ENCODE assay signal across 10 cellular contexts in the genomic region with DNA sequence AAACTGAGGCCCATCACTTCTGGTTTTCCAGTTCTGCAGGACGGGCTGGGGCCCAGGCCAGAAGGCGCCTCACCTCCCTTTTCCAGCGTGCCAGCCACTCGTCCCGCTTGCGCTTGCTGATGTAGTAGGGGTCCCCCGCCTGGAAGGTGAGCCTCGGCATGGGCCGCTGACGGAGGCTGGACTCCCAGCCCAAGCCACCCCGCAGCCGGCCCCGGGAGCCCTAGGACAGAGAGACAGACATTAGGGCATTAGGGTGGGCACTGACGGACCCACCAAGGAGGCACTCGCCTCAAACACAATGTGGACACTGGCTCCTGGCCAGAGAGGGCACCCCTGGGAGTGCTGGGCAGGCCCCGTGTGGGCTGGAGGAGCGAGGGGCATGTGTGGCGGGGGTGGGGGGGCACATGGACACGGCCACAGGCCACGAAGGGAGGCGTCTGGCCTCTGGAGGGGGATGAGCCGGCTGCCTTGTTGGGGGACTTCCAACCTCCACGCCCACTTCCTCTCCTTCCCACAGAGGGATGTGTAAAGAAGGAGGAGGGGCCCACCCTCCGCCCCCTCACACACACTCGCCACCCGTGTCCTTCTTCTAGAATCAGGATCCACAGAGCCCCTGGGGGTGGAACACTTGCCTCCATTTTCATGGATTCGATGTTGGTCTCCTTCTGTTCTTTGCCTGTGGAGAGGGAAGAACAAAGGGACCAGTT.
DNase-seq lines count a peak whose midpoint lies in the region; ATAC-seq, FAIRE-seq and TF ChIP-seq lines count a peak whose summit lies in the region.
"Had no signal": no experiment of that assay in that cellular context is flagged by ENCODE, and none has a peak within 500 bp of the region (broad histone marks: within the 10 kb centered on the region; RNA-seq: fewer than 3 reads in every experiment).

No MANE protein-coding gene starts in this region.

- intact Hi-C loops in breast epithelium (cut with DNase I; ENCODE audit: low total_unique reads): no loop called here
- intact Hi-C loops in MCF 10A (cut with micrococcal nuclease): no loop called here
- intact Hi-C loops in vagina (cut with DNase I): no loop called here

- H3K9ac ChIP-seq in astrocyte (ENCODE audit: low read length): no peak overlapping the region

- H3K4me2 ChIP-seq in astrocyte (ENCODE audit: low read length): peak overlapping the region; percentile 15

- no peak overlapping the region for H3K4me3 ChIP-seq in breast epithelium
- H3K4me3 ChIP-seq in astrocyte (ENCODE audit: insufficient read depth, low read depth, low read length): no peak overlapping the region
- no peak overlapping the region for H3K4me3 ChIP-seq in vagina
- H3K4me3 ChIP-seq: HAP-1 had no signal

- peak overlapping the region; percentile 27 to 83 for H3K27ac ChIP-seq in breast epithelium
- H3K27ac ChIP-seq in astrocyte (ENCODE audit: low read depth, low read length): no peak overlapping the region
- H3K27ac ChIP-seq in vagina: peak overlapping the region; percentile 66

- H3K27me3 Mint-ChIP-seq in MCF 10A (ENCODE audit: insufficient read depth, unreplicated experiment): no peaks in the 10 kb centered on the region
- peaks cover 9% of the 10 kb centered on the region for H3K27me3 Mint-ChIP-seq in astrocyte (ENCODE audit: low read depth, unreplicated experiment)
- no peaks in the 10 kb centered on the region for H3K27me3 Mint-ChIP-seq in naive thymus-derived CD8-positive, alpha-beta T cell

- peaks cover 17% of the 10 kb centered on the region for H3K4me1 Mint-ChIP-seq in MCF 10A (ENCODE audit: insufficient read depth, unreplicated experiment)
- peaks cover 19% of the 10 kb centered on the region for H3K4me1 Mint-ChIP-seq in astrocyte (ENCODE audit: low read depth, unreplicated experiment)
- H3K4me1 Mint-ChIP-seq in naive thymus-derived CD8-positive, alpha-beta T cell: peaks cover 41 to 86% (median 73%) of the 10 kb centered on the region in 4 donors

- H3K4me3 Mint-ChIP-seq in MCF 10A (ENCODE audit: unreplicated experiment) (no peak overlapping the region), astrocyte (ENCODE audit: unreplicated experiment) (no peak overlapping the region)
- peak overlapping the region; percentile 33 to 88 (median 70) for H3K4me3 Mint-ChIP-seq in naive thymus-derived CD8-positive, alpha-beta T cell

- POLR2A ChIA-PET in MCF 10A (lab: Yijun Ruan, JAX): no interaction called here
- POLR2A ChIA-PET in naive thymus-derived CD8-positive, alpha-beta T cell (lab: Charles Lee): interaction anchor here (1.4 to 8.8 kb wide), 15 partner anchors 10 to 102 kb away, joined by 4 to 358 read pairs (median 29); no protein-coding TSS in a partner anchor

- no peak overlapping the region for H2AFZ ChIP-seq in astrocyte (ENCODE audit: low read depth, low read length)

- H3K79me2 ChIP-seq in astrocyte (ENCODE audit: insufficient read depth, low read length): no peaks in the 10 kb centered on the region

- TF ChIP-seq CTCF in breast epithelium (IDR thresholded peaks at IDR 0.05) (no peak), MCF 10A (IDR thresholded peaks at IDR 0.05; ENCODE audit: unreplicated experiment) (no peak), astrocyte (IDR thresholded peaks at IDR 0.05; ENCODE audit: insufficient read depth, low read depth, low read length) (no peak), vagina (IDR thresholded peaks at IDR 0.05) (no peak)

- H3K9me3 Mint-ChIP-seq in MCF 10A (ENCODE audit: unreplicated experiment) (no peaks in the 10 kb centered on the region), astrocyte (ENCODE audit: unreplicated experiment) (no peaks in the 10 kb centered on the region)
- no peaks in the 10 kb centered on the region for H3K9me3 Mint-ChIP-seq in naive thymus-derived CD8-positive, alpha-beta T cell

- TF ChIP-seq POLR2A in breast epithelium (IDR thresholded peaks at IDR 0.05) (no peak), vagina (IDR thresholded peaks at IDR 0.05) (no peak)

- no peaks in the 10 kb centered on the region for H4K20me1 ChIP-seq in astrocyte (ENCODE audit: insufficient read depth, low read length)

- peaks cover 7% of the 10 kb centered on the region for H3K36me3 Mint-ChIP-seq in MCF 10A (ENCODE audit: insufficient read depth, unreplicated experiment)
- peaks cover 24% of the 10 kb centered on the region for H3K36me3 Mint-ChIP-seq in astrocyte (ENCODE audit: low read depth, unreplicated experiment)
- peaks cover 0 to 34% (median 7%) of the 10 kb centered on the region in 3 donors for H3K36me3 Mint-ChIP-seq in naive thymus-derived CD8-positive, alpha-beta T cell

- no peak for FAIRE-seq in astrocyte (lab: Jason Lieb, UNC)

- no TSS peak for BruUV-seq in MCF 10A (replicated peaks; lab: Mats Ljungman, UMichigan)

- no peaks in the 10 kb centered on the region for H3K9me3 ChIP-seq in breast epithelium
- H3K9me3 ChIP-seq in astrocyte (ENCODE audit: insufficient read depth, low read depth, low read length): no peaks in the 10 kb centered on the region
- no peaks in the 10 kb centered on the region for H3K9me3 ChIP-seq in vagina
- H3K9me3 ChIP-seq: HAP-1 had no signal

- H3K27ac Mint-ChIP-seq in MCF 10A (ENCODE audit: low read depth, unreplicated experiment) (no peak overlapping the region), astrocyte (ENCODE audit: unreplicated experiment) (no peak overlapping the region)
- H3K27ac Mint-ChIP-seq in naive thymus-derived CD8-positive, alpha-beta T cell: peak overlapping the region; percentile 98 to 100 (median 99)

- ATAC-seq in naive thymus-derived CD8-positive, alpha-beta T cell: peak; percentile 22 to 50
- no peak for ATAC-seq in esophagus mucosa
- no peak for ATAC-seq in GM21717 (IDR thresholded peaks at IDR 0.05; ENCODE audit: unreplicated experiment)

- no peak for DNase-seq in breast epithelium (ENCODE audit: low spot score in 2 of 2)
- DNase-seq in MCF 10A (ENCODE audit: unreplicated experiment): no peak
- peak; percentile 24 for DNase-seq in astrocyte (ENCODE audit: low read depth)
- peak; percentile 45 to 83 (median 59) for DNase-seq in naive thymus-derived CD8-positive, alpha-beta T cell
- DNase-seq in vagina (ENCODE audit: extremely low spot score in 2 of 2): no peak
- DNase-seq in SKM-1 treated with dmso at 0.1 percent for 144 hours (lab: John Stamatoyannopoulos, UW; ENCODE audit: unreplicated experiment): no peak
- DNase-seq: cortex of kidney had no signal

- CTCF ChIA-PET in MCF 10A (lab: Yijun Ruan, JAX): no interaction called here

- H3K4me1 ChIP-seq in breast epithelium: no peaks in the 10 kb centered on the region
- H3K4me1 ChIP-seq in astrocyte (ENCODE audit: insufficient read depth, low read length): peaks cover 19% of the 10 kb centered on the region
- H3K4me1 ChIP-seq in vagina: peaks cover 60% of the 10 kb centered on the region
- H3K4me1 ChIP-seq: HAP-1 had no signal

- no peaks in the 10 kb centered on the region for H3K36me3 ChIP-seq in breast epithelium
- H3K36me3 ChIP-seq in astrocyte (ENCODE audit: insufficient read depth, low read length): no peaks in the 10 kb centered on the region
- H3K36me3 ChIP-seq in vagina: peaks cover 0 to 14% of the 10 kb centered on the region in 2 donors
- H3K36me3 ChIP-seq: HAP-1 had no signal

- H3K27me3 ChIP-seq in breast epithelium (no peaks in the 10 kb centered on the region), astrocyte (ENCODE audit: insufficient read depth, low read length) (no peaks in the 10 kb centered on the region), vagina (no peaks in the 10 kb centered on the region)

Comparison
In these comparisons a context has a peak if more than half of its experiments do, and no peak if none do; other contexts are left out.
1. DNase-seq: peak in astrocyte (single experiment) and naive thymus-derived CD8-positive, alpha-beta T cell (10 of 10); none in breast epithelium (0 of 2), MCF 10A (single experiment), vagina (0 of 2) and SKM-1 treated with dmso at 0.1 percent for 144 hours (single experiment).
2. H3K27ac Mint-ChIP-seq: peak in naive thymus-derived CD8-positive, alpha-beta T cell (10 of 10); none in MCF 10A (single experiment) and astrocyte (single experiment).
3. H3K4me3 Mint-ChIP-seq: peak in naive thymus-derived CD8-positive, alpha-beta T cell (10 of 10); none in MCF 10A (single experiment) and astrocyte (single experiment).
4. ATAC-seq: peak in naive thymus-derived CD8-positive, alpha-beta T cell (2 of 2); none in esophagus mucosa (single experiment) and GM21717 (single experiment).